14 cellular contexts compared by ENCODE assay signal in the genomic region with DNA sequence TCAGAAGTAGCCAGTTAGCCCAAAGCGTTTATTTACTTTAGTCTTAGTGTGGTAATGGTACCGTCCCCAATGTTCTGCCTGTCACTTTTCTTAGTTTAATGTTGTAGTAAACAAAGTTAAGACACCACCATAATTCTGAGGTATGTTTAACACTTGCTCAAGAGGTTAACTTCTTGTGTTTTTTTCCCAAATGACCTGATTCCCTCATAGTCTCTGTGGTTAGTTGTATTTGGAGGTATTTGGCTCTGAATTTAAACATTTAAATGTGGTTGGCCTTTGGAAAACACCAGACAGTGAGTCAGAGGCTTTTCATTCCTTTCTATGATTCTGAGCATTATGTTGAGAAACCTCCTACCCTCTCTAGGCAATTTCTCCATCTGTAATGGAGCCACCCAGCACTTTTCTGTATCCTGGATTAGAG. TPM values are rescaled to one million over a fixed set of nuclear protein-coding genes. Genes with fewer than 3 reads are reported as not detected.
DNase-seq lines count a peak whose midpoint lies in the region; ATAC-seq and TF ChIP-seq lines count a peak whose summit lies in the region.
"Had no signal": no experiment of that assay in that cellular context is flagged by ENCODE, and none has a peak within 500 bp of the region (broad histone marks: within the 10 kb centered on the region; RNA-seq: fewer than 3 reads in every experiment).

No MANE protein-coding gene starts in this region.

- CTCF ChIA-PET in A673 (lab: Charles Lee), result no interaction called here
- CTCF ChIA-PET in T-cell (lab: Charles Lee), result no interaction called here

- H3K27me3 Mint-ChIP-seq in T-cell, result no peaks in the 10 kb centered on the region

- no peaks in the 10 kb centered on the region for H3K36me3 Mint-ChIP-seq in T-cell
- H3K36me3 Mint-ChIP-seq: CD4-positive, CD25-positive, alpha-beta regulatory T cell had no signal

- H3K4me3 ChIP-seq in A673 (ENCODE audit: low read depth, low read length, poor library complexity, severe bottlenecking) (no peak overlapping the region), brain microvascular endothelial cell (ENCODE audit: low read depth, low read length) (no peak overlapping the region)
- H3K4me3 ChIP-seq: ovary had no signal

- in situ Hi-C loops in brain microvascular endothelial cell (cut with HindIII; ENCODE audit: low pct_ligation_motif_present, low sequenced_read_pairs), result no loop called here

- H3K27ac Mint-ChIP-seq in T-cell, result no peak overlapping the region
- H3K27ac Mint-ChIP-seq: CD4-positive, CD25-positive, alpha-beta regulatory T cell had no signal

- no TSS peak for BruUV-seq in A673 (replicated peaks; lab: Mats Ljungman, UMichigan)

- no peaks in the 10 kb centered on the region for H3K9me3 Mint-ChIP-seq in T-cell

- intact Hi-C loops in A673 (cut with micrococcal nuclease; ENCODE audit: unreplicated experiment), result no loop called here

- ATAC-seq in HG03432 (IDR thresholded peaks at IDR 0.05; ENCODE audit: unreplicated experiment) (peak; percentile 46), GM19023 (IDR thresholded peaks at IDR 0.05; ENCODE audit: unreplicated experiment) (no peak), HG03342 (IDR thresholded peaks at IDR 0.05; ENCODE audit: unreplicated experiment) (no peak), T-cell (replicated peaks in 1 of 4) (no peak)

- H3K27me3 ChIP-seq in A673 (replicated peaks; ENCODE audit: insufficient read depth, low read depth, low read length, poor library complexity), result no peaks in the 10 kb centered on the region
- H3K27me3 ChIP-seq in brain microvascular endothelial cell (replicated peaks), result no peaks in the 10 kb centered on the region
- H3K27me3 ChIP-seq: ovary had no signal

- no peak overlapping the region for H3K27ac ChIP-seq in A673 (ENCODE audit: low read depth, low read length, poor library complexity, severe bottlenecking)
- peak overlapping the region; percentile 78 for H3K27ac ChIP-seq in brain microvascular endothelial cell
- H3K27ac ChIP-seq: ovary had no signal

- POLR2A ChIA-PET in A673 (lab: Charles Lee; ENCODE audit: low non-redundant PET) (no interaction called here), T-cell (lab: Charles Lee) (no interaction called here)

- H3K36me3 ChIP-seq in A673 (ENCODE audit: insufficient read depth, low read length, poor library complexity, severe bottlenecking) (no peaks in the 10 kb centered on the region), brain microvascular endothelial cell (replicated peaks) (no peaks in the 10 kb centered on the region)
- H3K36me3 ChIP-seq: ovary had no signal

- DNase-seq in A673 (ENCODE audit: low spot score) (peak; percentile 22), brain microvascular endothelial cell (peak; percentile 89), kidney glomerular epithelial cell (lab: John Stamatoyannopoulos, UW) (peak; percentile 98), SKM-1 (lab: John Stamatoyannopoulos, UW; ENCODE audit: unreplicated experiment) (no peak), T-cell (no peak)
- DNase-seq: activated CD4-positive, alpha-beta T cell treated with anti-CD3 and anti-CD28 coated beads for 4 hours; aorta; CD4-positive, CD25-positive, alpha-beta regulatory T cell; NCI-H146; OCI-M1; ovary had no signal

- H3K4me1 Mint-ChIP-seq in T-cell, result no peaks in the 10 kb centered on the region
- H3K4me1 Mint-ChIP-seq: CD4-positive, CD25-positive, alpha-beta regulatory T cell had no signal

- H3K4me1 ChIP-seq in A673 (ENCODE audit: insufficient read depth, low read length, poor library complexity, severe bottlenecking), result no peaks in the 10 kb centered on the region

- no peak overlapping the region for H3K4me3 Mint-ChIP-seq in T-cell
- H3K4me3 Mint-ChIP-seq: CD4-positive, CD25-positive, alpha-beta regulatory T cell had no signal

- TF ChIP-seq CTCF in A673 (conservative IDR thresholded peaks at IDR 0.05; ENCODE audit: low read depth, low read length) (no peak), brain microvascular endothelial cell (IDR thresholded peaks at IDR 0.05; ENCODE audit: low read depth, low read length, missing control alignments) (no peak)

- H3K9me3 ChIP-seq in A673 (ENCODE audit: low read depth, low read length, poor library complexity, severe bottlenecking), result no peaks in the 10 kb centered on the region
- H3K9me3 ChIP-seq: ovary had no signal

RNA-seq across cellular contexts. Expression of gene CXCL1, which starts 47.9 kb away (rescaled TPM):
- 0.45 TPM in 1 of 2 replicates, not detected in the other for total RNA-seq in A673 (2021)
- not detected for total RNA-seq in T-cell
- total RNA-seq: CD4-positive, CD25-positive, alpha-beta regulatory T cell had no signal

Comparison
In these comparisons a context has a peak if more than half of its experiments do, and no peak if none do; other contexts are left out.
1. DNase-seq: peak in A673 (single experiment), brain microvascular endothelial cell (single experiment) and kidney glomerular epithelial cell (single experiment); none in SKM-1 (single experiment) and T-cell (0 of 34).